ENCODE assay signal across 30 cellular contexts in genomic region chr1:1962752-1963151, GRCh38. TPM values are rescaled to one million over a fixed set of nuclear protein-coding genes. Genes with fewer than 3 reads are reported as not detected.
"Had no signal": no experiment of that assay in that cellular context is flagged by ENCODE, and none has a peak within 500 bp of the region (broad histone marks: within the 10 kb centered on the region; RNA-seq: fewer than 3 reads in every experiment).

No MANE protein-coding gene starts in this region.

- FAIRE-seq: urothelium cell line had no signal

- H3K27me3 ChIP-seq: testis, thyroid gland, uterus, vagina had no signal

- H3K36me3 ChIP-seq: stomach, suprapubic skin, thoracic aorta, thyroid gland, tibial artery, tibial nerve, transverse colon, upper lobe of left lung, upper lobe of right lung, uterus, vagina had no signal

- H3K9me3 ChIP-seq: stomach, suprapubic skin, testis, thoracic aorta, thyroid gland, tibial artery, tibial nerve, transverse colon, upper lobe of left lung, upper lobe of right lung, uterus, vagina had no signal

- H3K9me3 Mint-ChIP-seq: stimulated activated memory B cell treated with anti-CD40 and anti-IgM and Interleukin-4, amounts not matched to agents 10 μg/mL and 1 μg/mL and 100 μg/mL, for 72 hours; stimulated activated naive B cell treated with anti-CD40 and anti-IgM and Interleukin-4, amounts not matched to agents 10 μg/mL and 1 μg/mL and 100 μg/mL, for 72 hours; stimulated activated naive CD8-positive, alpha-beta T cell treated with anti-CD3 and anti-CD28 coated beads, Interleukin-15, amount 100 ng/mL, for 72 hours; stimulated activated naive CD8-positive, alpha-beta T cell treated with anti-CD3 and anti-CD28 coated beads, Interleukin-15, Interleukin-2, amounts not matched to agents 100 ng/mL and 50 ng/mL, for 24 hours; type B pancreatic cell had no signal

- H3K27ac ChIP-seq: stomach, suprapubic skin, testis, thoracic aorta, thyroid gland, tibial artery, tibial nerve, transverse colon, upper lobe of left lung, upper lobe of right lung, uterus, vagina had no signal

- H3K4me1 ChIP-seq: upper lobe of right lung, uterus had no signal

- DNase-seq: stimulated activated CD4-positive, alpha-beta T cell treated with anti-CD3 and anti-CD28 coated beads, Interleukin-2, amount 100 ng/mL, for 48 hours; stimulated activated CD4-positive, alpha-beta T cell treated with anti-CD3 and anti-CD28 coated beads, Interleukin-4, amount 100 ng/mL, for 1 hour; stimulated activated CD4-positive, alpha-beta T cell treated with anti-CD3 and anti-CD28 coated beads, Interleukin-4, amount 100 ng/mL, for 24 hours; stimulated activated CD4-positive, alpha-beta T cell treated with anti-CD3 and anti-CD28 coated beads, Interleukin-4, amount 100 ng/mL, for 4 hours; stimulated activated CD8-positive, alpha-beta memory T cell treated with anti-CD3 and anti-CD28 coated beads, Interleukin-4, amount 100 ng/mL, for 48 hours; stimulated activated naive B cell treated with anti-CD40 and anti-IgM and Interleukin-4, amounts not matched to agents 10 μg/mL and 1 μg/mL and 100 μg/mL, for 72 hours; stimulated activated naive CD4-positive, alpha-beta T cell; stimulated activated naive CD4-positive, alpha-beta T cell treated with Interleukin-2 at 50 U/mL for 16 hours; stimulated activated naive CD8-positive, alpha-beta T cell treated with anti-CD3 and anti-CD28 coated beads, Interleukin-15, amount 100 ng/mL, for 72 hours; stimulated activated naive CD8-positive, alpha-beta T cell treated with anti-CD3 and anti-CD28 coated beads, Interleukin-15, Interleukin-2, amounts not matched to agents 100 U/mL and 50 U/mL, for 24 hours; stomach; substantia nigra; testis; thyroid gland; tibial artery; transverse colon; trophoblast cell; upper lobe of left lung; upper lobe of right lung; uterus had no signal

- H3K27ac Mint-ChIP-seq: stimulated activated memory B cell treated with anti-CD40 and anti-IgM and Interleukin-4, amounts not matched to agents 10 μg/mL and 1 μg/mL and 100 μg/mL, for 72 hours; stimulated activated naive B cell treated with anti-CD40 and anti-IgM and Interleukin-4, amounts not matched to agents 10 μg/mL and 1 μg/mL and 100 μg/mL, for 72 hours; stimulated activated naive CD8-positive, alpha-beta T cell treated with anti-CD3 and anti-CD28 coated beads, Interleukin-15, amount 100 ng/mL, for 72 hours; stimulated activated naive CD8-positive, alpha-beta T cell treated with anti-CD3 and anti-CD28 coated beads, Interleukin-15, Interleukin-2, amounts not matched to agents 100 ng/mL and 50 ng/mL, for 24 hours; type B pancreatic cell had no signal

- ATAC-seq: stimulated activated memory B cell treated with anti-CD40 and anti-IgM and Interleukin-4, amounts not matched to agents 10 μg/mL and 1 μg/mL and 100 μg/mL, for 72 hours; stimulated activated naive B cell treated with anti-CD40 and anti-IgM and Interleukin-4, amounts not matched to agents 10 μg/mL and 1 μg/mL and 100 μg/mL, for 72 hours; stimulated activated naive CD8-positive, alpha-beta T cell treated with anti-CD3 and anti-CD28 coated beads, Interleukin-15, amount 100 ng/mL, for 72 hours; stimulated activated naive CD8-positive, alpha-beta T cell treated with anti-CD3 and anti-CD28 coated beads, Interleukin-15, Interleukin-2, amounts not matched to agents 100 U/mL and 50 U/mL, for 24 hours; upper lobe of right lung had no signal

- H3K4me3 ChIP-seq: stomach, suprapubic skin, testis, thoracic aorta, thyroid gland, tibial artery, tibial nerve, transverse colon, upper lobe of left lung, upper lobe of right lung, uterus, vagina had no signal

- H3K4me3 Mint-ChIP-seq: stimulated activated memory B cell treated with anti-CD40 and anti-IgM and Interleukin-4, amounts not matched to agents 10 μg/mL and 1 μg/mL and 100 μg/mL, for 72 hours; stimulated activated naive B cell treated with anti-CD40 and anti-IgM and Interleukin-4, amounts not matched to agents 10 μg/mL and 1 μg/mL and 100 μg/mL, for 72 hours; stimulated activated naive CD8-positive, alpha-beta T cell treated with anti-CD3 and anti-CD28 coated beads, Interleukin-15, amount 100 ng/mL, for 72 hours; stimulated activated naive CD8-positive, alpha-beta T cell treated with anti-CD3 and anti-CD28 coated beads, Interleukin-15, Interleukin-2, amounts not matched to agents 100 ng/mL and 50 ng/mL, for 24 hours; type B pancreatic cell had no signal

- H3K36me3 Mint-ChIP-seq: stimulated activated memory B cell treated with anti-CD40 and anti-IgM and Interleukin-4, amounts not matched to agents 10 μg/mL and 1 μg/mL and 100 μg/mL, for 72 hours; stimulated activated naive B cell treated with anti-CD40 and anti-IgM and Interleukin-4, amounts not matched to agents 10 μg/mL and 1 μg/mL and 100 μg/mL, for 72 hours; type B pancreatic cell had no signal

- H3K4me1 Mint-ChIP-seq: stimulated activated memory B cell treated with anti-CD40 and anti-IgM and Interleukin-4, amounts not matched to agents 10 μg/mL and 1 μg/mL and 100 μg/mL, for 72 hours; stimulated activated naive B cell treated with anti-CD40 and anti-IgM and Interleukin-4, amounts not matched to agents 10 μg/mL and 1 μg/mL and 100 μg/mL, for 72 hours had no signal

RNA-seq across cellular contexts. Expression of gene CFAP74, which starts 40.8 kb away (rescaled TPM):
- total RNA-seq: suprapubic skin, thoracic aorta, tibial nerve, transverse colon, vagina had no signal
- polyA plus RNA-seq: stomach had no signal

RNA-seq across cellular contexts. Expression of gene TMEM52, which starts 43.7 kb away (rescaled TPM):
- total RNA-seq: thoracic aorta, thyroid gland, ureter, urinary bladder had no signal

RNA-seq across cellular contexts. Expression of gene CALML6, which starts 47.7 kb away (rescaled TPM):
- total RNA-seq: stomach, thoracic aorta had no signal

RNA-seq across cellular contexts. Expression of gene GABRD, which starts 56.4 kb away (rescaled TPM):
- total RNA-seq: thoracic aorta, transverse colon, vagina had no signal
